In the genomic region with DNA sequence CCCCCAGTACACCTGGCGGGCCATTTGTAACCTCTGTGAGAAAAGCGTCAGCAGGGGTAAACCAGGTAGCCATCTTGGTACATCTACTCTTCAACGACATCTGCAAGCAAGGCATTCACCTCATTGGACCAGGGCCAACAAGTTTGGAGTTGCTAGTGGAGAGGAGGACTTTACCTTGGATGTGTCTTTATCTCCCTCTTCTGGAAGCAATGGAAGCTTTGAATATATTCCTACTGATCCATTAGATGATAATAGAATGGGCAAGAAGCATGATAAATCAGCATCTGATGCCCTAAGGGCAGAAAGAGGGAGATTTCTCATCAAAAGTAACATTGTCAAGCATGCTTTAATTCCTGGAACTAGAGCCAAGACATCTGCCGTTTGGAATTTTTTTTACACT, we compare ENCODE assay signal across 9 cellular contexts. TPM values are rescaled to one million over a fixed set of nuclear protein-coding genes. Genes with fewer than 3 reads are reported as not detected.
DNase-seq lines count a peak whose midpoint lies in the region; ATAC-seq and TF ChIP-seq lines count a peak whose summit lies in the region.
"Had no signal": no experiment of that assay in that cellular context is flagged by ENCODE, and none has a peak within 500 bp of the region (broad histone marks: within the 10 kb centered on the region; RNA-seq: fewer than 3 reads in every experiment).

No MANE protein-coding gene starts in this region.

- intact Hi-C loops in PC-9 (cut with micrococcal nuclease; ENCODE audit: unreplicated experiment), result no loop called here

- CTCF ChIA-PET in PC-9 (lab: Charles Lee), result no interaction called here

- peaks cover 21% of the 10 kb centered on the region; the same call in 1 of the 2 replicates for H3F3A ChIP-seq in PC-9 (ENCODE audit: insufficient read depth, low read depth)

- H3K4me3 Mint-ChIP-seq in activated T-cell treated with anti-CD3 and anti-CD28 coated beads, Interleukin-2, amount 50 U/mL, for 72 hours, result peak overlapping the region; percentile 91 to 98

- H3K27me3 ChIP-seq in PC-9 (ENCODE audit: insufficient read depth, low read depth), result no peaks in the 10 kb centered on the region
- H3K27me3 ChIP-seq in thoracic aorta (replicated peaks; ENCODE audit: insufficient read depth), result no peaks in the 10 kb centered on the region

- H3K27ac Mint-ChIP-seq in activated T-cell treated with anti-CD3 and anti-CD28 coated beads, Interleukin-2, amount 50 U/mL, for 72 hours, result no peak overlapping the region

- H3K9me3 ChIP-seq in PC-9 (ENCODE audit: insufficient read depth, low read depth), result no peaks in the 10 kb centered on the region
- H3K9me3 ChIP-seq in thoracic aorta, result no peaks in the 10 kb centered on the region

- BruUV-seq in PC-9 (replicated peaks; lab: Mats Ljungman, UMichigan), result no TSS peak

- POLR2A ChIA-PET in PC-9 (lab: Charles Lee; ENCODE audit: unreplicated experiment), result interaction anchor here (0.7 kb wide), 1 partner anchor 26 kb away, joined by 6 read pairs; no protein-coding TSS in a partner anchor

- H3K4me3 ChIP-seq in PC-9 (no peak overlapping the region), thoracic aorta (peak overlapping the region; percentile 77)

- peaks cover 2 to 5% of the 10 kb centered on the region in 2 donors for H3K9me3 Mint-ChIP-seq in activated T-cell treated with anti-CD3 and anti-CD28 coated beads, Interleukin-2, amount 50 U/mL, for 72 hours

- H3K36me3 Mint-ChIP-seq in activated T-cell treated with anti-CD3 and anti-CD28 coated beads, Interleukin-2, amount 50 U/mL, for 72 hours (ENCODE audit: insufficient read depth in 2 of 2), result peaks cover 19 to 32% of the 10 kb centered on the region in 2 donors

- H3K9me2 ChIP-seq in PC-9 (ENCODE audit: insufficient read depth), result no peaks in the 10 kb centered on the region

- TF ChIP-seq CTCF in PC-9 (conservative IDR thresholded peaks at IDR 0.05), result no peak
- TF ChIP-seq CTCF in thoracic aorta (IDR thresholded peaks at IDR 0.05), result no peak

- 0 out of 2 replicates have a peak overlapping the region, but pooled peaks have one; percentile 0 for H3K4me2 ChIP-seq in PC-9

- DNase-seq in activated T-cell treated with anti-CD3 and anti-CD28 coated beads, Interleukin-2, amount 50 U/mL, for 72 hours, result no peak
- no peak for DNase-seq in activated T-cell treated with anti-CD3 and anti-CD28 coated beads, Interleukin-2, amount 50 U/mL, for 48 hours
- DNase-seq in PC-9 (no peak), foreskin melanocyte (peak; percentile 91), thoracic aorta (ENCODE audit: low spot score) (no peak), GM03348 (ENCODE audit: low spot score) (no peak), midbrain (lab: John Stamatoyannopoulos, UW) (no peak)
- DNase-seq: NK-92 treated with Interleukin-12 subunit alpha and Interleukin-12 subunit beta, amount 100 ng/mL, for 24 hours had no signal

- H3K4me1 ChIP-seq in PC-9 (replicated peaks; ENCODE audit: insufficient read depth), result peaks cover 16% of the 10 kb centered on the region
- peaks cover 30 to 65% of the 10 kb centered on the region in 2 donors for H3K4me1 ChIP-seq in thoracic aorta (ENCODE audit: control insufficient read depth in 1 of 2, low read depth in 2 of 2)

- ATAC-seq in activated T-cell treated with anti-CD3 and anti-CD28 coated beads, Interleukin-2, amount 50 U/mL, for 72 hours (replicated peaks in 1 of 2), result no peak
- ATAC-seq in thoracic aorta (ENCODE audit: insufficient number of reproducible peaks, low FRiP score, low read depth), result no peak
- ATAC-seq in HG03565 (IDR thresholded peaks at IDR 0.05; ENCODE audit: unreplicated experiment), result no peak

- no peaks in the 10 kb centered on the region for H3K27me3 Mint-ChIP-seq in activated T-cell treated with anti-CD3 and anti-CD28 coated beads, Interleukin-2, amount 50 U/mL, for 72 hours (ENCODE audit: low read depth)

- H3K79me2 ChIP-seq in PC-9 (ENCODE audit: low read depth), result peaks cover 71% of the 10 kb centered on the region

- no peak overlapping the region for H2AFZ ChIP-seq in PC-9

- peaks cover 57% of the 10 kb centered on the region for H3K4me1 Mint-ChIP-seq in activated T-cell treated with anti-CD3 and anti-CD28 coated beads, Interleukin-2, amount 50 U/mL, for 72 hours (ENCODE audit: low read depth)

- H3K27ac ChIP-seq in PC-9 (no peak overlapping the region), thoracic aorta (no peak overlapping the region)

- H3K36me3 ChIP-seq in PC-9 (ENCODE audit: low read depth) (peaks cover 54% of the 10 kb centered on the region), thoracic aorta (no peaks in the 10 kb centered on the region)

- H4K20me1 ChIP-seq in PC-9 (ENCODE audit: insufficient read depth), result peaks cover 62% of the 10 kb centered on the region

RNA-seq across cellular contexts. Expression of gene ZBED6, which starts 2.5 kb away (rescaled TPM):
- total RNA-seq in activated T-cell treated with anti-CD3 and anti-CD28 coated beads, Interleukin-2, amount 50 U/mL, for 72 hours, result 10 to 100 TPM; 25.6 to 26.6 TPM
- total RNA-seq in PC-9 (2021) (22.7 and 32.7 TPM in 2 replicates), thoracic aorta (10 to 100 TPM; 19.1 to 31.2 TPM)

RNA-seq across cellular contexts. Expression of gene ZC3H11A, which starts 2.5 kb away (rescaled TPM):
- 100 to 1,000 TPM; 140 to 141 TPM for total RNA-seq in activated T-cell treated with anti-CD3 and anti-CD28 coated beads, Interleukin-2, amount 50 U/mL, for 72 hours
- 91.0 and 91.1 TPM in 2 replicates for total RNA-seq in PC-9 (2021)
- total RNA-seq in thoracic aorta, result 100 to 1,000 TPM in 1 of 2 donors, 10 to 100 TPM in 1; 78.7 to 111 TPM

RNA-seq across cellular contexts. Expression of gene LAX1, which starts 33.0 kb away (rescaled TPM):
- total RNA-seq in activated T-cell treated with anti-CD3 and anti-CD28 coated beads, Interleukin-2, amount 50 U/mL, for 72 hours, result 10 to 100 TPM; 24.3 to 24.8 TPM
- total RNA-seq in PC-9 (2021) (not detected in 2 replicates), thoracic aorta (under 1 TPM; 0.54 to 0.99 TPM)

Comparison
In these comparisons a context has a peak if more than half of its experiments do, and no peak if none do; other contexts are left out.
1. RNA of gene LAX1, which starts 33.0 kb away (total RNA-seq): 24.3 to 24.8 TPM in activated T-cell treated with anti-CD3 and anti-CD28 coated beads, Interleukin-2, amount 50 U/mL, for 72 hours; 0.54 to 0.99 TPM in thoracic aorta and not detected in PC-9; every median in the first group is over 10 times any median in the second.